10 cellular contexts compared by ENCODE assay signal in the genomic region with DNA sequence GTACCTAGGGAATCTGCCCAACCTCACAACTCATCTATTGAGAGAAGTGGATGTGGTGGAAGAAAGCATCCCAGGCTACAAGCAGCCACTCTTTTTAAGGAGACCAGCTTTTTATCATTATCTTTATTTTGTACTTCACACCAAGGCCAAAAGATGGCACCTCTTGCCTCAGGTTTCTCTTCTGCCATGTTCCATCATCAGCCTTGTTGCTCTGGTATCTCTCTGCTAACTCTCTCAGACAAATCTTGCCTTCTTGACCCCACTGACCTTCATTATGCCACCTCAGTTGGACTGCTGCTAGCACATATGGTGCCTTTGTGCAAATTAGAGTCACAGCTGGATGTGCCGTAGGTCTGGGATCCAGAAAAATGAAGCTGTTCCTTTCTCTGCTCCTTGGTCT. TPM values are rescaled to one million over a fixed set of nuclear protein-coding genes. Genes with fewer than 3 reads are reported as not detected.
DNase-seq lines count a peak whose midpoint lies in the region; ATAC-seq and TF ChIP-seq lines count a peak whose summit lies in the region.
"Had no signal": no experiment of that assay in that cellular context is flagged by ENCODE, and none has a peak within 500 bp of the region (broad histone marks: within the 10 kb centered on the region; RNA-seq: fewer than 3 reads in every experiment).

No MANE protein-coding gene starts in this region.

- H3K4me3 ChIP-seq in lower leg skin (ENCODE audit: low read depth, poor library complexity, severe bottlenecking), result no peak overlapping the region

- no peak for TF ChIP-seq POLR2A in lower leg skin (IDR thresholded peaks at IDR 0.05)

- no peak for TF ChIP-seq CTCF in lower leg skin (IDR thresholded peaks at IDR 0.05)

- ATAC-seq in HG03280 (IDR thresholded peaks at IDR 0.05; ENCODE audit: unreplicated experiment), result no peak
- ATAC-seq in HG02678 (IDR thresholded peaks at IDR 0.05; ENCODE audit: unreplicated experiment), result no peak

- intact Hi-C loops in lower leg skin (cut with DNase I; ENCODE audit: low total_unique reads), result loop anchor here (10.0 kb wide), 1 partner anchor 140 kb away; no protein-coding TSS in a partner anchor

- in situ Hi-C loops in G401 (cut with HindIII; ENCODE audit: low sequenced_read_pairs), result no loop called here

- WGBS in lower leg skin, 2 donors, result 79 to 84% methylated on average over 1 of the region's 1 CpG

- DNase-seq in G401 (ENCODE audit: low spot score), result peak; percentile 50
- DNase-seq in NCI-H1092 (lab: John Stamatoyannopoulos, UW), result peak; percentile 36
- peak; percentile 9 for DNase-seq in RPMI7951 (ENCODE audit: low read depth)
- peak; percentile 38 for DNase-seq in iPS-NIHi7 (ENCODE audit: extremely low spot score)
- no peak for DNase-seq in OCI-M2 (lab: John Stamatoyannopoulos, UW; ENCODE audit: unreplicated experiment)
- no peak for DNase-seq in lower leg skin (ENCODE audit: low spot score in 2 of 2)
- DNase-seq: activated CD8-positive, alpha-beta memory T cell treated with anti-CD3 and anti-CD28 coated beads, Interleukin-2, amount 50 U/mL, for 4 hours; T1000 had no signal

RNA-seq across cellular contexts. Expression of a gene that starts 47.2 kb away (rescaled TPM):
- total RNA-seq in G401 (2014; rRNA removed; shearing (Covaris generic)), result not detected in 2 replicates
- 2.0 and 2.5 TPM in 2 replicates for total RNA-seq in RPMI7951 (2014; rRNA removed; shearing (Covaris generic))
- total RNA-seq in lower leg skin, result 1 to 10 TPM in 3 of 4 donors, under 1 TPM in 1; 0.97 to 7.6 (median 3.7) TPM

Comparison
In these comparisons a context has a peak if more than half of its experiments do, and no peak if none do; other contexts are left out.
1. DNase-seq: peak in G401 (single experiment), NCI-H1092 (single experiment), RPMI7951 (single experiment) and iPS-NIHi7 (single experiment); none in OCI-M2 (single experiment) and lower leg skin (0 of 2).